Comparison of ENCODE assay signal across 8 cellular contexts in the genomic region with DNA sequence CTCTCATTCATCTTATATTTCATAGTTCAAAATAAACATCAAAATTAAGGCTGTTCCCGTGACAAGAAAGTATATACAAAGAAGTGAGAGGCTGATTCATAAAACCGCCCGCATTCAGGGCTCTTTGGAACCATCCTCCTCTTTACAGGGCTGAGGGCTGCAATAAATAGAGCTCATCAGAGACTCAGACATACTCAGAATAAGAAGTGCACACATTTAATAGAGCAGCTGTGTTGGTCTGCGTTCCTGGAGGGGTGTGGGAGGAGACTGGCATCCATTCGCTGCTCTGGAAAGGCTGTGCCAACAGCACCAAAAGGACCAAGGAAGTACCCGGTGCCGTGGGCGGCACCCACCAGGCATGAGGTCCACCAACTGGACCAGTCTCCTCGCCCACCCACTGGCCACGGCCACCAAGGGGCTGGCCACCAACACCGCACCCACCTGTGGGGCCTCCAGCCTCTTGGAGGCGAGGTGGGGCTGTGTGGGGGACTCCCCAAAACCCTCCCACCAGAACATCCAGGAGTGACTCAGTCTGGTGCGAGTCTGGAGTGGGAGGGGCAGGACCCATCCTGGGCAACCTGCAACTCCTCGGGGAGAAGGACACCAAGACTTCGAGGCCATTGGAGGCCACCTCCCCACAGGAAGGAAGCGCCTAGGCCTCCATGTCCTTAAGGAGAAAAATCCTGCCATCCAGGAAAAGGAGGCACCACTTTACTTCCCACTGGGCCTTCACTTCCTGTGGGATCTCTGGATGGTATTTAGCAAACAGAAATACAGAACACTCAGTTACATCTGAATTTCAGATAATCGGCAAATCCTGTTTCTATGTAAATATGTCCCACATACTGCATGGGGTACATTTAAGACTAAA. TPM values are rescaled to one million over a fixed set of nuclear protein-coding genes. Genes with fewer than 3 reads are reported as not detected.
A peak's percentile ranks its signal among the peaks of the same experiment; 100 is the strongest.
DNase-seq lines count a peak whose midpoint lies in the region; ATAC-seq and TF ChIP-seq lines count a peak whose summit lies in the region.

No MANE protein-coding gene starts in this region.

- H2BK5ac ChIP-seq in mesendoderm (ENCODE audit: low read length) = no peak overlapping the region

- no peak overlapping the region for H2BK15ac ChIP-seq in mesendoderm (replicated peaks; ENCODE audit: low read depth)

- no peak for TF ChIP-seq CTCF in BE2C (IDR thresholded peaks at IDR 0.05; ENCODE audit: low read depth, low read length)

- H3K23ac ChIP-seq in mesendoderm (ENCODE audit: low read length) = no peak overlapping the region

- no peak overlapping the region for H3K18ac ChIP-seq in mesendoderm (ENCODE audit: low read length)

- H3K4ac ChIP-seq in mesendoderm (ENCODE audit: low read depth, low read length) = no peak overlapping the region

- DNase-seq in T-helper 1 cell (peak; percentile 22 to 53 (median 34)), BE2C (no peak), NCI-H510A (lab: John Stamatoyannopoulos, UW) (no peak), mesendoderm (no peak)
- DNase-seq in central memory CD4-positive, alpha-beta T cell = peak; percentile 30
- DNase-seq in stimulated activated CD8-positive, alpha-beta memory T cell treated with anti-CD3 and anti-CD28 coated beads, Interleukin-15, amount 100 ng/mL, for 48 hours (ENCODE audit: low read depth in 2 of 2) = peak; percentile 72 to 73

- ATAC-seq in HG02571 (IDR thresholded peaks at IDR 0.05; ENCODE audit: unreplicated experiment) = peak; percentile 47

- H3K27ac ChIP-seq in mesendoderm (ENCODE audit: low read depth, low read length) = no peak overlapping the region

- 100% methylated on average over 1 of the region's 17 CpGs for WGBS in mesendoderm (ENCODE audit: extremely low coverage, insufficient coverage, low lambda C conversion rate)

- H3K9me3 ChIP-seq in BE2C = no peaks in the 10 kb centered on the region

- no peak overlapping the region for H3K4me2 ChIP-seq in mesendoderm (ENCODE audit: low read length)

- H4K8ac ChIP-seq in mesendoderm (ENCODE audit: low read depth, low read length) = no peak overlapping the region

- H3K79me1 ChIP-seq in mesendoderm (ENCODE audit: low read length) = no peaks in the 10 kb centered on the region

- no peak overlapping the region for H4K5ac ChIP-seq in mesendoderm (ENCODE audit: low read length)

- H3K79me2 ChIP-seq in mesendoderm (ENCODE audit: control insufficient read depth, insufficient read depth, low read length) = no peaks in the 10 kb centered on the region

- no peak overlapping the region for H3K9ac ChIP-seq in mesendoderm (ENCODE audit: low read length)

- no peaks in the 10 kb centered on the region for H3K27me3 ChIP-seq in BE2C
- no peaks in the 10 kb centered on the region for H3K27me3 ChIP-seq in mesendoderm (ENCODE audit: insufficient read depth, low read length, poor library complexity)

- H3K56ac ChIP-seq in mesendoderm (ENCODE audit: low read length) = no peak overlapping the region

- H3K36me3 ChIP-seq in BE2C = no peaks in the 10 kb centered on the region
- H3K36me3 ChIP-seq in mesendoderm (ENCODE audit: control insufficient read depth, insufficient read depth, low read length) = no peaks in the 10 kb centered on the region

- no peak overlapping the region for H2BK120ac ChIP-seq in mesendoderm (ENCODE audit: low read depth, low read length)

- H3K4me1 ChIP-seq in BE2C (peaks cover 8% of the 10 kb centered on the region), mesendoderm (ENCODE audit: control insufficient read depth, low read depth, low read length) (no peaks in the 10 kb centered on the region)

- no peak overlapping the region for H2AK5ac ChIP-seq in mesendoderm (ENCODE audit: low read length)

- H3K4me3 ChIP-seq in GM08714 (ENCODE audit: low read length) (peak overlapping the region; percentile 22; the same call in 1 of the 2 replicates), BE2C (ENCODE audit: low read depth, low read length) (no peak overlapping the region), mesendoderm (ENCODE audit: low read length) (no peak overlapping the region)

RNA-seq across cellular contexts. Expression of gene VCPKMT, which starts 32.7 kb away (rescaled TPM):
- 14.4 TPM for polyA plus RNA-seq in BE2C (2012; ENCODE audit: insufficient read depth, insufficient read length, low read depth)
- polyA plus RNA-seq in mesendoderm (2013, experiment 1 of 2) = 10.7 TPM
- 10.7 TPM for polyA plus RNA-seq in mesendoderm (2013, experiment 2 of 2)

Comparison
In these comparisons a context has a peak if more than half of its experiments do, and no peak if none do; other contexts are left out.
1. DNase-seq: peak in T-helper 1 cell (5 of 5), central memory CD4-positive, alpha-beta T cell (single experiment) and stimulated activated CD8-positive, alpha-beta memory T cell treated with anti-CD3 and anti-CD28 coated beads, Interleukin-15, amount 100 ng/mL, for 48 hours (2 of 2); none in BE2C (single experiment), NCI-H510A (single experiment) and mesendoderm (single experiment).